ENCODE assay signal across 21 cellular contexts in genomic region chr15:27989428-27989827, GRCh38.
A peak's percentile ranks its signal among the peaks of the same experiment; 100 is the strongest.
DNase-seq lines count a peak whose midpoint lies in the region; ATAC-seq and TF ChIP-seq lines count a peak whose summit lies in the region.
"Had no signal": no experiment of that assay in that cellular context is flagged by ENCODE, and none has a peak within 500 bp of the region (broad histone marks: within the 10 kb centered on the region; RNA-seq: fewer than 3 reads in every experiment).

No MANE protein-coding gene starts in this region.

- H3K4me2 ChIP-seq in neural progenitor cell: no peak overlapping the region
- H3K4me2 ChIP-seq: SK-N-SH had no signal

- H3K27me3 Mint-ChIP-seq in endodermal cell (ENCODE audit: insufficient read depth) (no peaks in the 10 kb centered on the region), neural progenitor cell (ENCODE audit: insufficient read depth, low read depth) (peaks cover 5% of the 10 kb centered on the region)

- no peaks in the 10 kb centered on the region for H3K27me3 ChIP-seq in endodermal cell (ENCODE audit: control insufficient read depth, insufficient read depth, low read length, poor library complexity, severe bottlenecking)
- no peaks in the 10 kb centered on the region for H3K27me3 ChIP-seq in neural progenitor cell
- no peaks in the 10 kb centered on the region for H3K27me3 ChIP-seq in upper lobe of right lung

- H3F3A ChIP-seq in neural progenitor cell (ENCODE audit: low read depth): no peaks in the 10 kb centered on the region

- DNase-seq in NCI-H748 (lab: John Stamatoyannopoulos, UW; ENCODE audit: unreplicated experiment) (peak; percentile 36), NCI-H748 treated with DMSO at 0.1 percent for 48 hours (lab: John Stamatoyannopoulos, UW) (no peak), NCI-H524 (lab: John Stamatoyannopoulos, UW) (peak; percentile 54 to 64), endodermal cell (no peak), neural progenitor cell (ENCODE audit: low spot score) (no peak), upper lobe of right lung (no peak), C1 segment of cervical spinal cord (lab: John Stamatoyannopoulos, UW) (no peak)
- DNase-seq: AML-193; Calu3; CD8-positive, alpha-beta memory T cell; EL; HCEC 1CT; Kasumi-1; NCI-H1694; NCI-H226; NCI-H510A treated with DMSO at 0.1 percent for 48 hours; SIG-M5 had no signal

- H3K27ac ChIP-seq in endodermal cell (ENCODE audit: low read depth, low read length) (no peak overlapping the region), neural progenitor cell (no peak overlapping the region), upper lobe of right lung (no peak overlapping the region)
- H3K27ac ChIP-seq: C4-2B had no signal

- H3K9me3 Mint-ChIP-seq in endodermal cell: no peaks in the 10 kb centered on the region
- H3K9me3 Mint-ChIP-seq in neural progenitor cell: no peaks in the 10 kb centered on the region

- no peaks in the 10 kb centered on the region for H3K9me3 ChIP-seq in endodermal cell (ENCODE audit: control insufficient read depth, low read length)
- H3K9me3 ChIP-seq in neural progenitor cell (ENCODE audit: low read depth): no peaks in the 10 kb centered on the region
- H3K9me3 ChIP-seq in upper lobe of right lung: no peaks in the 10 kb centered on the region
- H3K9me3 ChIP-seq: SK-N-SH had no signal

- no peak overlapping the region for H3K4me3 Mint-ChIP-seq in endodermal cell
- H3K4me3 Mint-ChIP-seq in neural progenitor cell: no peak overlapping the region
- H3K4me3 Mint-ChIP-seq: CD8-positive, alpha-beta memory T cell had no signal

- no peak overlapping the region for H2AFZ ChIP-seq in neural progenitor cell (replicated peaks)

- no peak overlapping the region for H3K9ac ChIP-seq in endodermal cell (ENCODE audit: extremely low read depth, low read length, poor library complexity, severe bottlenecking)
- no peak overlapping the region for H3K9ac ChIP-seq in neural progenitor cell
- H3K9ac ChIP-seq: SK-N-SH had no signal

- 89 to 93% methylated on average over 6 to 13 of the region's 13 CpGs for WGBS in endodermal cell (ENCODE audit: insufficient coverage in 1 of 2, insufficient read length in 1 of 2), 2 experiments

- no peaks in the 10 kb centered on the region for H3K79me2 ChIP-seq in neural progenitor cell (ENCODE audit: low read depth)

- H3K36me3 Mint-ChIP-seq in endodermal cell (ENCODE audit: low read depth): no peaks in the 10 kb centered on the region
- H3K36me3 Mint-ChIP-seq in neural progenitor cell: no peaks in the 10 kb centered on the region
- H3K36me3 Mint-ChIP-seq: CD8-positive, alpha-beta memory T cell had no signal

- no peaks in the 10 kb centered on the region for H3K4me1 ChIP-seq in endodermal cell (ENCODE audit: control insufficient read depth, insufficient read depth, low read length)
- H3K4me1 ChIP-seq in neural progenitor cell: no peaks in the 10 kb centered on the region
- no peaks in the 10 kb centered on the region for H3K4me1 ChIP-seq in upper lobe of right lung

- no peaks in the 10 kb centered on the region for H3K36me3 ChIP-seq in endodermal cell (ENCODE audit: control insufficient read depth, insufficient read depth, low read length)
- no peaks in the 10 kb centered on the region for H3K36me3 ChIP-seq in neural progenitor cell
- H3K36me3 ChIP-seq in upper lobe of right lung: no peaks in the 10 kb centered on the region

- intact Hi-C loops in upper lobe of right lung (cut with DNase I): no loop called here

- no peak overlapping the region for H3K27ac Mint-ChIP-seq in endodermal cell
- H3K27ac Mint-ChIP-seq in neural progenitor cell: peak overlapping the region; percentile 43

- no peaks in the 10 kb centered on the region for H4K20me1 ChIP-seq in neural progenitor cell (ENCODE audit: low read depth)

- H3K4me1 Mint-ChIP-seq in endodermal cell (no peaks in the 10 kb centered on the region), neural progenitor cell (peaks cover 12% of the 10 kb centered on the region)
- H3K4me1 Mint-ChIP-seq: CD8-positive, alpha-beta memory T cell had no signal

- H3K4me3 ChIP-seq in endodermal cell (ENCODE audit: low read length) (no peak overlapping the region), neural progenitor cell (no peak overlapping the region), upper lobe of right lung (no peak overlapping the region)

- TF ChIP-seq CTCF in endodermal cell (conservative IDR thresholded peaks at IDR 0.05) (peak; percentile 31), neural progenitor cell (IDR thresholded peaks at IDR 0.05) (peak; percentile 22), upper lobe of right lung (IDR thresholded peaks at IDR 0.05) (no peak)

- ATAC-seq in upper lobe of right lung (no peak), GM18498 (IDR thresholded peaks at IDR 0.05; ENCODE audit: unreplicated experiment) (no peak)
- ATAC-seq: Panc1 had no signal

Comparison
In these comparisons a context has a peak if more than half of its experiments do, and no peak if none do; other contexts are left out.
1. DNase-seq: peak in NCI-H748 (single experiment) and NCI-H524 (2 of 2); none in NCI-H748 treated with DMSO at 0.1 percent for 48 hours (single experiment), endodermal cell (single experiment), neural progenitor cell (single experiment), upper lobe of right lung (single experiment) and C1 segment of cervical spinal cord (0 of 14).